In genomic region chr1:6260961-6261614, GRCh38 we compare ENCODE assay signal across 8 cellular contexts. TPM values are rescaled to one million over a fixed set of nuclear protein-coding genes. Genes with fewer than 3 reads are reported as not detected.
DNase-seq lines count a peak whose midpoint lies in the region; ATAC-seq, FAIRE-seq and TF ChIP-seq lines count a peak whose summit lies in the region.

Gene GPR153 (minus strand): TSS chr1:6261098. CDS start chr1:6254905, 6,193 bp downstream.

- H2BK12ac ChIP-seq in H1 (ENCODE audit: low read depth, low read length) = no peak within 1 kb of the TSS

- no peak for FAIRE-seq in H1 (lab: Jason Lieb, UNC)

- H3K9me2 ChIP-seq in Karpas-422 (replicated peaks; ENCODE audit: insufficient read depth, low read length) = no peaks in the 10 kb centered on the region

- 4% methylated on average over 25 of the region's 78 CpGs; no CpG with 5 or more reads in 1 of the 2 experiments for WGBS in H1 (ENCODE audit: extremely low coverage in 1 of 2, insufficient coverage in 1 of 2, insufficient read length in 1 of 2, insufficient replicate concordance in 2 of 2, low coverage in 1 of 2, low lambda C conversion rate in 2 of 2, missing lambda C conversion rate in 1 of 2), 2 experiments

- peaks cover 13% of the 10 kb centered on the region for H3K4me1 Mint-ChIP-seq in activated CD4-positive, alpha-beta T cell treated with anti-CD3 and anti-CD28 coated beads, Interleukin-2, amount 10 ng/mL, durations not matched to agents 7 days and 5 days

- H3K36me3 ChIP-seq in Karpas-422 (ENCODE audit: insufficient read depth, low read length) (no peaks in the 10 kb centered on the region), H1 (ENCODE audit: control insufficient read depth in 2 of 4, insufficient read depth in 4 of 4, low read length in 3 of 4) (no peaks in the 10 kb centered on the region), muscle layer of duodenum (ENCODE audit: control insufficient read depth in 1 of 2, insufficient read depth in 2 of 2, low read length in 2 of 2) (no peaks in the 10 kb centered on the region), stomach smooth muscle (ENCODE audit: control insufficient read depth in 2 of 2, insufficient read depth in 2 of 2, low read length in 2 of 2) (no peaks in the 10 kb centered on the region)

- POLR2A ChIA-PET in activated CD4-positive, alpha-beta T cell treated with anti-CD3 and anti-CD28 coated beads, Interleukin-2, amount 10 ng/mL, durations not matched to agents 7 days and 5 days (lab: Charles Lee) = no interaction called here
- POLR2A ChIA-PET in H1 (lab: Charles Lee; ENCODE audit: partially characterized antibody) = interaction anchor here (1.3 to 2.8 kb wide), 2 partner anchors 12 to 17 kb away, joined by 3 to 17 read pairs; partner anchors contain the start of gene HES3

- H4K91ac ChIP-seq in H1 (replicated peaks; ENCODE audit: insufficient read length, low read length) = no peak within 1 kb of the TSS

- TF ChIP-seq RAD21 in H1 (IDR thresholded peaks at IDR 0.05 in 1 of 2, conservative IDR thresholded peaks at IDR 0.05 in 1 of 2; ENCODE audit: low read depth in 2 of 2, low read length in 2 of 2) = no peak

- no peak within 1 kb of the TSS for H2BK5ac ChIP-seq in H1 (ENCODE audit: low read depth, low read length)

- H3K27ac ChIP-seq in Karpas-422 (ENCODE audit: low read length) (no peak within 1 kb of the TSS), H1 (ENCODE audit: low read depth, low read length) (no peak within 1 kb of the TSS), muscle layer of duodenum (ENCODE audit: low read length) (no peak within 1 kb of the TSS), stomach smooth muscle (ENCODE audit: low read length) (no peak within 1 kb of the TSS)

- H4K8ac ChIP-seq in H1 (ENCODE audit: extremely low read depth, insufficient read depth, low read length) = peak within 1 kb of the TSS; percentile 65; the same call in 1 of the 2 replicates

- DNase-seq in Karpas-422 (peak; percentile 85), H1 (ENCODE audit: low read depth in 1 of 2, low spot score in 2 of 2) (peak in 1 of 2 experiments; percentile 73), foreskin melanocyte (no peak)
- peak; percentile 41 for DNase-seq in activated CD4-positive, alpha-beta T cell treated with anti-CD3 and anti-CD28 coated beads, Interleukin-2, amount 10 ng/mL, durations not matched to agents 7 days and 5 days

- H2AFZ ChIP-seq in Karpas-422 (ENCODE audit: low read length) = peak within 1 kb of the TSS; percentile 78; the same call in 1 of the 2 replicates
- no peak within 1 kb of the TSS for H2AFZ ChIP-seq in H1 (ENCODE audit: low read length)

- H3K36me3 Mint-ChIP-seq in activated CD4-positive, alpha-beta T cell treated with anti-CD3 and anti-CD28 coated beads, Interleukin-2, amount 10 ng/mL, durations not matched to agents 7 days and 5 days (ENCODE audit: low read depth) = no peaks in the 10 kb centered on the region

- no peaks in the 10 kb centered on the region for H3K27me3 ChIP-seq in Karpas-422 (ENCODE audit: low read length)
- peaks cover 0 to 20% (median 13%) of the 10 kb centered on the region in 4 experiments; a peak in 3 of 7 replicates for H3K27me3 ChIP-seq in H1 (replicated peaks in 1 of 4; ENCODE audit: control insufficient read depth in 3 of 4, extremely low read depth in 1 of 4, insufficient read depth in 3 of 4, low read length in 3 of 4)
- no peaks in the 10 kb centered on the region for H3K27me3 ChIP-seq in muscle layer of duodenum (ENCODE audit: low read depth, low read length)
- no peaks in the 10 kb centered on the region for H3K27me3 ChIP-seq in stomach smooth muscle (ENCODE audit: control insufficient read depth in 1 of 2, insufficient read depth in 2 of 2, low read length in 2 of 2)

- TF ChIP-seq POLR2A in H1 (IDR thresholded peaks at IDR 0.05; ENCODE audit: control extremely low read depth in 1 of 2, low read depth in 2 of 2, low read length in 2 of 2) = no peak

- TF ChIP-seq EP300 in H1 (IDR thresholded peaks at IDR 0.05; ENCODE audit: borderline replicate concordance in 1 of 2, low read depth in 2 of 2, low read length in 2 of 2) = no peak

- H3K27ac Mint-ChIP-seq in activated CD4-positive, alpha-beta T cell treated with anti-CD3 and anti-CD28 coated beads, Interleukin-2, amount 10 ng/mL, durations not matched to agents 7 days and 5 days = no peak within 1 kb of the TSS

- peaks cover 35% of the 10 kb centered on the region for H3K4me1 ChIP-seq in Karpas-422 (ENCODE audit: low read length)
- H3K4me1 ChIP-seq in H1 (replicated peaks in 1 of 4; ENCODE audit: control insufficient read depth in 3 of 4, insufficient read depth in 4 of 4, low read length in 3 of 4) = peaks cover 0 to 13% (median 3%) of the 10 kb centered on the region in 4 experiments; a peak in 6 of 7 replicates
- H3K4me1 ChIP-seq in muscle layer of duodenum (ENCODE audit: control insufficient read depth in 1 of 2, insufficient read depth in 2 of 2, low read length in 2 of 2) = peaks cover 0 to 39% of the 10 kb centered on the region in 2 donors
- peaks cover 39% of the 10 kb centered on the region for H3K4me1 ChIP-seq in stomach smooth muscle (ENCODE audit: control insufficient read depth, insufficient read depth, low read length)

- no peak for ATAC-seq in HG02938 (IDR thresholded peaks at IDR 0.05; ENCODE audit: unreplicated experiment)

- H3K23me2 ChIP-seq in H1 (ENCODE audit: low read depth, low read length) = peaks cover 7% of the 10 kb centered on the region; the same call in 1 of the 2 replicates

- H2BK20ac ChIP-seq in H1 (ENCODE audit: low read length) = no peak within 1 kb of the TSS

- no peak within 1 kb of the TSS for H3K14ac ChIP-seq in H1 (ENCODE audit: insufficient read length)

- H2BK15ac ChIP-seq in H1 (ENCODE audit: low read length) = no peak within 1 kb of the TSS

- TF ChIP-seq CTCF in GM12875 (IDR thresholded peaks at IDR 0.05; ENCODE audit: borderline replicate concordance, insufficient read depth, low read depth, low read length) (no peak), H1 (IDR thresholded peaks at IDR 0.05; ENCODE audit: control extremely low read depth in 1 of 3, insufficient read depth in 1 of 3, low read depth in 1 of 3, low read length in 3 of 3) (no peak)

- H3K9me3 ChIP-seq in Karpas-422 (ENCODE audit: low read length) (no peaks in the 10 kb centered on the region), H1 (ENCODE audit: insufficient read depth in 2 of 2, low read depth in 1 of 2, low read length in 1 of 2) (no peaks in the 10 kb centered on the region), muscle layer of duodenum (ENCODE audit: control insufficient read depth in 1 of 2, low read length in 2 of 2) (no peaks in the 10 kb centered on the region), stomach smooth muscle (ENCODE audit: control insufficient read depth in 2 of 2, low read length in 2 of 2) (no peaks in the 10 kb centered on the region)

- H3K18ac ChIP-seq in H1 (ENCODE audit: extremely low read depth, low read length) = no peak within 1 kb of the TSS; the same call in 1 of the 2 replicates

- no peak within 1 kb of the TSS for H3K4ac ChIP-seq in H1 (replicated peaks; ENCODE audit: insufficient read length, low read depth, low read length)

- H3K4me3 Mint-ChIP-seq in activated CD4-positive, alpha-beta T cell treated with anti-CD3 and anti-CD28 coated beads, Interleukin-2, amount 10 ng/mL, durations not matched to agents 7 days and 5 days = peak within 1 kb of the TSS; percentile 67

- peaks cover 18% of the 10 kb centered on the region for H3K27me3 Mint-ChIP-seq in activated CD4-positive, alpha-beta T cell treated with anti-CD3 and anti-CD28 coated beads, Interleukin-2, amount 10 ng/mL, durations not matched to agents 7 days and 5 days

- no peak within 1 kb of the TSS for H2BK120ac ChIP-seq in H1 (replicated peaks; ENCODE audit: low read depth, low read length)

- peak within 1 kb of the TSS; percentile 94 for H3K4me2 ChIP-seq in Karpas-422 (ENCODE audit: low read depth, low read length, poor library complexity, severe bottlenecking)
- H3K4me2 ChIP-seq in H1 (ENCODE audit: insufficient read depth in 1 of 2, low read depth in 2 of 2, low read length in 2 of 2) = peak within 1 kb of the TSS; percentile 70 to 85

- H3K9ac ChIP-seq in Karpas-422 (ENCODE audit: low read length) = peak within 1 kb of the TSS; percentile 64
- 0 out of 7 replicates have a peak within 1 kb of the TSS, but pooled peaks of 1 of the 4 experiments have one; percentile 1 for H3K9ac ChIP-seq in H1 (replicated peaks in 1 of 4; ENCODE audit: extremely low read depth in 1 of 4, low read depth in 3 of 4, low read length in 3 of 4)
- H3K9ac ChIP-seq in stomach smooth muscle (ENCODE audit: low read length in 2 of 2) = peak within 1 kb of the TSS in 1 of 2 donors; percentile 51

- H3K4me3 ChIP-seq in GM12875 (ENCODE audit: low read depth, low read length) (peak within 1 kb of the TSS; percentile 50), Karpas-422 (ENCODE audit: low read length) (peak within 1 kb of the TSS; percentile 72), H1 (ENCODE audit: extremely low read depth in 1 of 4, insufficient read depth in 2 of 4, low read depth in 3 of 4, low read length in 4 of 4) (peak within 1 kb of the TSS; percentile 45 to 87 (median 50)), muscle layer of duodenum (ENCODE audit: low read depth in 1 of 2, low read length in 2 of 2) (peak within 1 kb of the TSS; percentile 30 to 78), stomach smooth muscle (ENCODE audit: low read length in 2 of 2) (peak within 1 kb of the TSS; percentile 53 to 67)

- H4K5ac ChIP-seq in H1 (ENCODE audit: insufficient read length, low read depth, low read length) = no peak within 1 kb of the TSS

- H4K20me1 ChIP-seq in Karpas-422 (ENCODE audit: insufficient read depth, low read depth, low read length) (peaks cover 20% of the 10 kb centered on the region; the same call in 1 of the 2 replicates), H1 (replicated peaks in 1 of 2; ENCODE audit: control insufficient read depth in 1 of 2, insufficient read depth in 2 of 2, low read length in 2 of 2) (peaks cover 13 to 22% of the 10 kb centered on the region in 2 experiments)

- no peak within 1 kb of the TSS for H2AK5ac ChIP-seq in H1 (ENCODE audit: low read depth, low read length)

- no peak within 1 kb of the TSS for H3K23ac ChIP-seq in H1 (ENCODE audit: insufficient read length)

- H3K79me1 ChIP-seq in H1 (ENCODE audit: low read depth, low read length) = no peaks in the 10 kb centered on the region

- H3K79me2 ChIP-seq in Karpas-422 (ENCODE audit: low read length) (no peaks in the 10 kb centered on the region), H1 (ENCODE audit: control insufficient read depth in 1 of 2, insufficient read depth in 2 of 2, low read length in 2 of 2) (no peaks in the 10 kb centered on the region)

- no peaks in the 10 kb centered on the region for H3K9me3 Mint-ChIP-seq in activated CD4-positive, alpha-beta T cell treated with anti-CD3 and anti-CD28 coated beads, Interleukin-2, amount 10 ng/mL, durations not matched to agents 7 days and 5 days

- H3K56ac ChIP-seq in H1 (replicated peaks; ENCODE audit: insufficient read length, low read depth, low read length) = no peak within 1 kb of the TSS

- CTCF ChIA-PET in activated CD4-positive, alpha-beta T cell treated with anti-CD3 and anti-CD28 coated beads, Interleukin-2, amount 10 ng/mL, durations not matched to agents 7 days and 5 days (lab: Charles Lee) = interaction anchor here (0.9 kb wide), 1 partner anchor 14 kb away, joined by 3 read pairs; no protein-coding TSS in a partner anchor
- CTCF ChIA-PET in H1 (lab: Charles Lee; ENCODE audit: partially characterized antibody) = interaction anchor here (1.5 to 3.1 kb wide), 6 partner anchors 14 to 96 kb away, joined by 4 to 25 read pairs (median 10); no protein-coding TSS in a partner anchor

RNA-seq across cellular contexts. Expression of gene GPR153, which starts in this region (rescaled TPM):
- 3.4 and 3.9 TPM in 2 replicates for total RNA-seq in Karpas-422 (2014; rRNA removed; shearing (Covaris generic); ENCODE audit: low replicate concordance)
- under 1 TPM; 0.85 to 0.99 TPM for total RNA-seq in activated CD4-positive, alpha-beta T cell treated with anti-CD3 and anti-CD28 coated beads, Interleukin-2, amount 10 ng/mL, durations not matched to agents 7 days and 5 days
- 5.7 and 6.1 TPM in 2 replicates for total RNA-seq in H1 (2021; fragmentation: NEBNext Ultra II Directional; extraction: Animal tissue kit (Norgen Biotek cat#: 25700))
- polyA plus RNA-seq in H1 (2011; rRNA removed) = 8.1 and 15.6 TPM in 2 replicates
- 8.1 TPM for polyA plus RNA-seq in H1 (2011; cell fraction: cytosol; rRNA removed)
- 16.5 TPM for polyA plus RNA-seq in H1 (2011; cell fraction: nucleus; rRNA removed)
- polyA plus RNA-seq in H1 (2012, experiment 1 of 2) = 4.3 to 8.8 TPM (median 7.7 TPM) in 4 replicates
- 6.5 TPM for polyA plus RNA-seq in H1 (2012, experiment 2 of 2)
- 4.3 TPM for polyA plus RNA-seq in H1 (2013, experiment 1 of 2)
- polyA plus RNA-seq in H1 (2013, experiment 2 of 2) = 3.9 TPM
- polyA minus RNA-seq in H1 (2011; rRNA and poly(A)+ RNA removed) = 5.0 and 7.9 TPM in 2 replicates
- 8.3 TPM for polyA minus RNA-seq in H1 (2011; cell fraction: cytosol; rRNA and poly(A)+ RNA removed)
- polyA minus RNA-seq in H1 (2011; cell fraction: nucleus; rRNA and poly(A)+ RNA removed) = 9.7 TPM

Comparison
In these comparisons a context has a peak if more than half of its experiments do, and no peak if none do; other contexts are left out.
1. Peak in DNase-seq in activated CD4-positive, alpha-beta T cell treated with anti-CD3 and anti-CD28 coated beads, Interleukin-2, amount 10 ng/mL, durations not matched to agents 7 days and 5 days; RNA of the gene not detected or under 1 TPM.